22 cellular contexts compared by ENCODE assay signal in the genomic region with DNA sequence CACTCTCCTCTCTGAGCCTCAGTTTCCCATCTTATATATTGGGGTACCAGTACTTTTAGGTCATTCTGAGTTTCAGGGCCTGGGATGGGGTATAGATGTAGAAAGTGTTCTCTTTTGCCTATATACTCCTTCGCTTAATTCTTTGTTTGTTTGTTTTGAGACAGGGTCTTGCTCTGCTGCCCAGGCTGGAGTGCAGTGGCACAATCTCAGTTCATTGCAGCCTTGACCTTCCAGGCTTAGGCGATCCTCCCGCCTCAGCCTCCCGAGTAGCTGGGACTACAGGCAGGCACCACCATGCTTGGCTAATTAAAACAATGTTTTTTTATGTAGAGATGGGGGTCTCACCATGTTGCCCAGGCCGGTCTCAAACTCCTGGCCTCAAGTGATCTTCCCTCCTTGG. TPM values are rescaled to one million over a fixed set of nuclear protein-coding genes. Genes with fewer than 3 reads are reported as not detected.
"Had no signal": no experiment of that assay in that cellular context is flagged by ENCODE, and none has a peak within 500 bp of the region (broad histone marks: within the 10 kb centered on the region; RNA-seq: fewer than 3 reads in every experiment).

No MANE protein-coding gene starts in this region.

- H3K4me3 Mint-ChIP-seq: dendritic cell treated with granulocyte-macrophage colony-stimulating factor and Interleukin-4, amounts not matched to agents 40 ng/mL and 50 ng/mL, for 4 days; mesothelial cell of epicardium; naive B cell; naive thymus-derived CD8-positive, alpha-beta T cell had no signal

- H3K9me3 ChIP-seq: colonic mucosa, gastrocnemius medialis, left lung, lower lobe of right lung, mucosa of descending colon had no signal

- H3K27ac ChIP-seq: colonic mucosa, esophagus muscularis mucosa, gastrocnemius medialis, heart right ventricle, left lung, lower lobe of right lung had no signal

- H3K4me1 Mint-ChIP-seq: mesothelial cell of epicardium; naive B cell; naive thymus-derived CD8-positive, alpha-beta T cell had no signal

- H3K27me3 ChIP-seq: colonic mucosa had no signal

- H3K36me3 Mint-ChIP-seq: mesothelial cell of epicardium; naive B cell; naive thymus-derived CD8-positive, alpha-beta T cell had no signal

- ATAC-seq: gastrocnemius medialis; heart right ventricle; left cardiac atrium; left lung; left ventricle myocardium superior; lower lobe of right lung; mucosa of descending colon; naive thymus-derived CD8-positive, alpha-beta T cell had no signal

- H3K4me1 ChIP-seq: colonic mucosa, esophagus muscularis mucosa, gastrocnemius medialis, heart right ventricle, left lung, lower lobe of right lung had no signal

- H3K9me3 Mint-ChIP-seq: mesothelial cell of epicardium; naive thymus-derived CD8-positive, alpha-beta T cell had no signal

- DNase-seq: colonic mucosa; cortex of kidney; effector CD4-positive, alpha-beta T cell; effector memory CD4-positive, alpha-beta T cell; foreskin melanocyte; gastrocnemius medialis; glutamatergic neuron; head of caudate nucleus; heart right ventricle; hippocampal formation; left cardiac atrium; left lung; left ventricle myocardium superior; lower lobe of right lung; mesenchymal stem cell; mucosa of descending colon; naive B cell; naive thymus-derived CD8-positive, alpha-beta T cell had no signal

- H3K27ac Mint-ChIP-seq: dendritic cell treated with granulocyte-macrophage colony-stimulating factor and Interleukin-4, amounts not matched to agents 40 ng/mL and 50 ng/mL, for 4 days; mesothelial cell of epicardium; naive B cell; naive thymus-derived CD8-positive, alpha-beta T cell had no signal

RNA-seq across cellular contexts. Expression of a gene that starts 31.1 kb away (rescaled TPM):
- total RNA-seq: epithelial cell of proximal tubule; naive thymus-derived CD8-positive, alpha-beta T cell had no signal
- polyA plus RNA-seq: naive thymus-derived CD8-positive, alpha-beta T cell had no signal
